Comparison of ENCODE assay signal across 12 cellular contexts in genomic region chr12:27083861-27084271, GRCh38. TPM values are rescaled to one million over a fixed set of nuclear protein-coding genes. Genes with fewer than 3 reads are reported as not detected.
DNase-seq lines count a peak whose midpoint lies in the region; ATAC-seq, FAIRE-seq and TF ChIP-seq lines count a peak whose summit lies in the region.
"Had no signal": no experiment of that assay in that cellular context is flagged by ENCODE, and none has a peak within 500 bp of the region (broad histone marks: within the 10 kb centered on the region; RNA-seq: fewer than 3 reads in every experiment).

No MANE protein-coding gene starts in this region.

- no peaks in the 10 kb centered on the region for H3K9me3 ChIP-seq in HepG2 (ENCODE audit: low read length)
- H3K9me3 ChIP-seq in right lobe of liver, result no peaks in the 10 kb centered on the region
- no peaks in the 10 kb centered on the region for H3K9me3 ChIP-seq in colonic mucosa

- no peak for TF ChIP-seq EP300 in HepG2 (IDR thresholded peaks at IDR 0.05; ENCODE audit: low read depth in 2 of 2, low read length in 2 of 2)
- TF ChIP-seq EP300 in HepG2 (CRISPR knock-in tag; IDR thresholded peaks at IDR 0.05; ENCODE audit: borderline replicate concordance), result no peak

- intact Hi-C loops in HepG2 (cut with micrococcal nuclease; ENCODE audit: unreplicated experiment), result no loop called here
- intact Hi-C loops in right lobe of liver (cut with DNase I), result no loop called here
- intact Hi-C loops in colonic mucosa (cut with DNase I), result no loop called here

- FAIRE-seq in HepG2 (lab: Jason Lieb, UNC), result no peak
- FAIRE-seq in urothelium cell line (lab: Jason Lieb, UNC), result no peak

- H3K36me3 ChIP-seq in HepG2 (replicated peaks in 1 of 2; ENCODE audit: control insufficient read depth in 1 of 2, insufficient read depth in 2 of 2, low read length in 2 of 2) (no peaks in the 10 kb centered on the region), right lobe of liver (no peaks in the 10 kb centered on the region), mesendoderm (ENCODE audit: control insufficient read depth, insufficient read depth, low read length) (no peaks in the 10 kb centered on the region), colonic mucosa (no peaks in the 10 kb centered on the region)

- no peak for TF ChIP-seq RAD21 in HepG2 (CRISPR knock-in tag; IDR thresholded peaks at IDR 0.05)

- no peak overlapping the region for H3K4me2 ChIP-seq in HepG2 (ENCODE audit: low read depth, low read length)
- no peak overlapping the region for H3K4me2 ChIP-seq in mesendoderm (ENCODE audit: low read length)

- no peak overlapping the region for H2AFZ ChIP-seq in HepG2 (ENCODE audit: low read length)

- TF ChIP-seq POLR2A in HepG2 (IDR thresholded peaks at IDR 0.05; ENCODE audit: insufficient read depth in 1 of 2, low read depth in 2 of 2, low read length in 2 of 2), result no peak
- TF ChIP-seq POLR2A in right lobe of liver (IDR thresholded peaks at IDR 0.05), result no peak

- no peaks in the 10 kb centered on the region for H4K20me1 ChIP-seq in HepG2 (ENCODE audit: insufficient read depth, low read length)

- POLR2A ChIA-PET in HepG2 (lab: Yijun Ruan, JAX), result no interaction called here

- no peak overlapping the region for H3K23ac ChIP-seq in mesendoderm (ENCODE audit: low read length)

- H2AK5ac ChIP-seq in mesendoderm (ENCODE audit: low read length), result no peak overlapping the region

- no peak overlapping the region for H2BK15ac ChIP-seq in mesendoderm (replicated peaks; ENCODE audit: low read depth)

- no peak overlapping the region for H4K5ac ChIP-seq in mesendoderm (ENCODE audit: low read length)

- H3K79me2 ChIP-seq in HepG2 (ENCODE audit: insufficient read depth, low read length), result no peaks in the 10 kb centered on the region
- H3K79me2 ChIP-seq in mesendoderm (ENCODE audit: control insufficient read depth, insufficient read depth, low read length), result no peaks in the 10 kb centered on the region

- TF ChIP-seq CTCF in HepG2 (CRISPR knock-in tag; IDR thresholded peaks at IDR 0.05) (no peak), right lobe of liver (IDR thresholded peaks at IDR 0.05) (no peak), coronary artery (IDR thresholded peaks at IDR 0.05) (no peak), colonic mucosa (IDR thresholded peaks at IDR 0.05) (no peak)

- H3K27me3 ChIP-seq in HepG2 (ENCODE audit: control insufficient read depth in 1 of 2, insufficient read depth in 2 of 2, low read length in 2 of 2) (no peaks in the 10 kb centered on the region), right lobe of liver (no peaks in the 10 kb centered on the region), mesendoderm (ENCODE audit: insufficient read depth, low read length, poor library complexity) (no peaks in the 10 kb centered on the region), colonic mucosa (no peaks in the 10 kb centered on the region)

- no TSS peak for BruUV-seq in HepG2 (replicated peaks; lab: Mats Ljungman, UMichigan)

- no peak overlapping the region for H3K27ac ChIP-seq in HepG2 (ENCODE audit: extremely low read length, insufficient read depth, low read length)
- no peak overlapping the region for H3K27ac ChIP-seq in right lobe of liver
- H3K27ac ChIP-seq in coronary artery, result no peak overlapping the region
- no peak overlapping the region for H3K27ac ChIP-seq in mesendoderm (ENCODE audit: low read depth, low read length)
- H3K27ac ChIP-seq in colonic mucosa, result no peak overlapping the region

- CTCF ChIA-PET in HepG2 (lab: Yijun Ruan, JAX; ENCODE audit: low intra/inter-chr PET ratio, low total read pairs), result no interaction called here

- in situ Hi-C loops in HepG2 (cut with HindIII; ENCODE audit: extremely low pct_ligation_motif_present, low pct_unique_long_range_greater_than_20kb), result no loop called here

- H4K8ac ChIP-seq in mesendoderm (ENCODE audit: low read depth, low read length), result no peak overlapping the region

- ATAC-seq in HepG2 (no peak), right lobe of liver (no peak)

- H2BK5ac ChIP-seq in mesendoderm (ENCODE audit: low read length), result no peak overlapping the region

- H3K4me1 ChIP-seq in HepG2 (ENCODE audit: insufficient read depth, low read length), result no peaks in the 10 kb centered on the region
- no peaks in the 10 kb centered on the region for H3K4me1 ChIP-seq in right lobe of liver
- no peaks in the 10 kb centered on the region for H3K4me1 ChIP-seq in mesendoderm (ENCODE audit: control insufficient read depth, low read depth, low read length)
- no peaks in the 10 kb centered on the region for H3K4me1 ChIP-seq in colonic mucosa

- no peaks in the 10 kb centered on the region for H3K79me1 ChIP-seq in mesendoderm (ENCODE audit: low read length)

- H2BK120ac ChIP-seq in mesendoderm (ENCODE audit: low read depth, low read length), result no peak overlapping the region

- H3K56ac ChIP-seq in mesendoderm (ENCODE audit: low read length), result no peak overlapping the region

- H3K9ac ChIP-seq in HepG2 (ENCODE audit: insufficient read depth, low read depth, low read length) (no peak overlapping the region), mesendoderm (ENCODE audit: low read length) (no peak overlapping the region), colonic mucosa (ENCODE audit: low read depth in 2 of 2, low read length in 2 of 2) (no peak overlapping the region)

- no peak overlapping the region for H3K18ac ChIP-seq in mesendoderm (ENCODE audit: low read length)

- DNase-seq in HepG2 (ENCODE audit: low spot score) (no peak), right lobe of liver (no peak), coronary artery (ENCODE audit: low spot score) (no peak), mesendoderm (peak; percentile 48), urothelium cell line (ENCODE audit: low spot score) (no peak), colonic mucosa (no peak), iPS-NIHi7 (ENCODE audit: extremely low spot score) (no peak), NCI-H1417 treated with DMSO at 0.1 percent for 48 hours (lab: John Stamatoyannopoulos, UW) (no peak)
- DNase-seq: activated T-cell treated with anti-CD3 and anti-CD28 coated beads, Interleukin-2, amount 50 U/mL, for 48 hours; naive B cell; NCI-H1048; stimulated activated CD4-positive, alpha-beta T cell treated with anti-CD3 and anti-CD28 coated beads, Interleukin-1b, Interleukin-23, amount 100 ng/mL, for 48 hours had no signal

- WGBS in HepG2 (ENCODE audit: low lambda C conversion rate), result 62% methylated on average over 11 of the region's 11 CpGs
- 84% methylated on average over 11 of the region's 11 CpGs for WGBS in right lobe of liver (ENCODE audit: insufficient coverage, low coverage, low lambda C conversion rate, missing lambda C conversion rate)
- WGBS in mesendoderm (ENCODE audit: extremely low coverage, insufficient coverage, low lambda C conversion rate), result no CpG with 5 or more reads among the region's 11 CpGs

- no peak overlapping the region for H3K4ac ChIP-seq in mesendoderm (ENCODE audit: low read depth, low read length)

- H3K4me3 ChIP-seq in HepG2 (replicated peaks in 1 of 3; ENCODE audit: insufficient read depth in 1 of 3, low read depth in 2 of 3, low read length in 3 of 3) (no peak overlapping the region), right lobe of liver (no peak overlapping the region), coronary artery (peak overlapping the region; percentile 49), mesendoderm (ENCODE audit: low read length) (no peak overlapping the region), colonic mucosa (no peak overlapping the region)

TF ChIP-seq in HepG2, 621 proteins besides CTCF, POLR2A, EP300 and RAD21 (continues in another document):
- TF ChIP-seq DR1 (CRISPR knock-in tag; IDR thresholded peaks at IDR 0.05), result no peak
- TF ChIP-seq RELA (CRISPR knock-in tag; IDR thresholded peaks at IDR 0.05), result no peak
- TF ChIP-seq RFX1 (IDR thresholded peaks at IDR 0.05), result peak; percentile 64; the same call in 1 of the 2 replicates
- no peak for TF ChIP-seq GLMP (CRISPR knock-in tag; IDR thresholded peaks at IDR 0.05; ENCODE audit: borderline replicate concordance)

RNA-seq across cellular contexts. Expression of gene C12orf71, which starts 1.5 kb away (rescaled TPM):
- total RNA-seq in HepG2 (2016; rRNA removed; fragmentation: Illumina TruSeq; extraction: Trizol) (not detected in 2 replicates), right lobe of liver (not detected), colonic mucosa (not detected)
- total RNA-seq in HepG2 (2016; cell fraction: cytosol; rRNA removed; fragmentation: Illumina TruSeq; extraction: Trizol; ENCODE audit: low read depth), result not detected in 2 replicates
- not detected in 2 replicates for total RNA-seq in HepG2 (2016; cell fraction: insoluble cytoplasmic fraction; rRNA removed; fragmentation: Illumina TruSeq; extraction: Trizol)
- not detected in 2 replicates for total RNA-seq in HepG2 (2016; cell fraction: membrane; rRNA removed; fragmentation: Illumina TruSeq; extraction: Trizol)
- not detected in 2 replicates for total RNA-seq in HepG2 (2016; cell fraction: nucleus; rRNA removed; fragmentation: Illumina TruSeq; extraction: Trizol)
- not detected in 2 replicates for polyA plus RNA-seq in HepG2 (2011; rRNA removed)
- not detected in 2 replicates for polyA plus RNA-seq in HepG2 (2011; cell fraction: cytosol; rRNA removed)
- polyA plus RNA-seq in HepG2 (2011; cell fraction: nucleus; rRNA removed), result not detected in 2 replicates
- polyA plus RNA-seq in HepG2 (2012), result not detected in 2 replicates
- polyA plus RNA-seq in HepG2 (2016; cell fraction: cytosol; fragmentation: Illumina TruSeq; extraction: Trizol; ENCODE audit: low read depth), result not detected in 2 replicates
- not detected in 2 replicates for polyA plus RNA-seq in HepG2 (2016; cell fraction: insoluble cytoplasmic fraction; fragmentation: Illumina TruSeq; extraction: Trizol; ENCODE audit: low read depth)
- not detected in 2 replicates for polyA plus RNA-seq in HepG2 (2016; cell fraction: membrane; fragmentation: Illumina TruSeq; extraction: Trizol; ENCODE audit: low read depth)
- polyA plus RNA-seq in HepG2 (2016; cell fraction: nucleus; fragmentation: Illumina TruSeq; extraction: Trizol; ENCODE audit: insufficient read depth, low read depth), result not detected in 2 replicates
- not detected in 2 replicates for polyA minus RNA-seq in HepG2 (2011; rRNA and poly(A)+ RNA removed; ENCODE audit: low replicate concordance)
- polyA minus RNA-seq in HepG2 (2011; cell fraction: cytosol; rRNA and poly(A)+ RNA removed), result not detected in 2 replicates
- polyA minus RNA-seq in HepG2 (2011; cell fraction: nucleus; rRNA and poly(A)+ RNA removed), result not detected in 2 replicates
- polyA plus RNA-seq in mesendoderm (2013, experiment 1 of 2), result not detected
- polyA plus RNA-seq in mesendoderm (2013, experiment 2 of 2), result not detected
